16 cellular contexts compared by ENCODE assay signal in the genomic region with DNA sequence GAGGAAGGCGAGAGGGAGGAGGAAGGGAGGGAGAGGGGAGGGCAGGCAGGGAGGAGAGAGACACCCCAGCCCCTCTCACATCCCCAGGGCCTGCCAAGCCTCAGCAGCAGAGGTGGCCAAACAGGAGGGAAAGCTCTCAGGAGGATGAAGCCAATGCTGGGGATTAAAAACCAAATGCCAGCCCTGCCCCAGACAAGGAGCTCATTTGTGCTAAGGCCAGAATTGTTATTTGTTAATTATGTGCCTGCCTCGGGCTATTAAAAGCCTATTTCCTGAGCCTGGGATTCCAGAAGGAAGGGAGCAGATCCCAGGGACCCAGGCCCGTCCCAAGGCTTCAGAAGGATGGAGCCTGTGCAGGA. TPM values are rescaled to one million over a fixed set of nuclear protein-coding genes. Genes with fewer than 3 reads are reported as not detected.
DNase-seq lines count a peak whose midpoint lies in the region; ATAC-seq and TF ChIP-seq lines count a peak whose summit lies in the region.
"Had no signal": no experiment of that assay in that cellular context is flagged by ENCODE, and none has a peak within 500 bp of the region (broad histone marks: within the 10 kb centered on the region; RNA-seq: fewer than 3 reads in every experiment).

No MANE protein-coding gene starts in this region.

- POLR2A ChIA-PET in A673 (lab: Charles Lee; ENCODE audit: low non-redundant PET): no interaction called here

- H3K36me3 ChIP-seq in A673 (ENCODE audit: insufficient read depth, low read length, poor library complexity, severe bottlenecking) (no peaks in the 10 kb centered on the region), Karpas-422 (ENCODE audit: insufficient read depth, low read length) (no peaks in the 10 kb centered on the region)
- H3K36me3 ChIP-seq: SJSA1, transverse colon had no signal

- H3K27ac ChIP-seq in A673 (ENCODE audit: low read depth, low read length, poor library complexity, severe bottlenecking): no peak overlapping the region
- H3K27ac ChIP-seq in foreskin keratinocyte: peak overlapping the region; percentile 60
- no peak overlapping the region for H3K27ac ChIP-seq in Karpas-422 (ENCODE audit: low read length)
- H3K27ac ChIP-seq: SJSA1, transverse colon had no signal

- intact Hi-C loops in A673 (cut with micrococcal nuclease; ENCODE audit: unreplicated experiment): loop anchor here (5.0 to 10.0 kb wide), 3 partner anchors 324 to 602 kb away; a partner anchor contains a TSS

- TF ChIP-seq CTCF in A673 (conservative IDR thresholded peaks at IDR 0.05; ENCODE audit: low read depth, low read length) (no peak), foreskin keratinocyte (conservative IDR thresholded peaks at IDR 0.05) (no peak)

- H3K9me3 ChIP-seq in A673 (ENCODE audit: low read depth, low read length, poor library complexity, severe bottlenecking) (peaks cover 3% of the 10 kb centered on the region), Karpas-422 (ENCODE audit: low read length) (peaks cover 4% of the 10 kb centered on the region; the same call in 1 of the 2 replicates)
- H3K9me3 ChIP-seq: transverse colon had no signal

- H3K4me1 ChIP-seq in A673 (ENCODE audit: insufficient read depth, low read length, poor library complexity, severe bottlenecking) (peaks cover 23% of the 10 kb centered on the region), foreskin keratinocyte (peaks cover 26% of the 10 kb centered on the region), Karpas-422 (ENCODE audit: low read length) (no peaks in the 10 kb centered on the region)
- H3K4me1 ChIP-seq: SJSA1 had no signal

- H3K27me3 ChIP-seq in A673 (replicated peaks; ENCODE audit: insufficient read depth, low read depth, low read length, poor library complexity) (no peaks in the 10 kb centered on the region), foreskin keratinocyte (no peaks in the 10 kb centered on the region), Karpas-422 (ENCODE audit: low read length) (no peaks in the 10 kb centered on the region)
- H3K27me3 ChIP-seq: SJSA1, transverse colon had no signal

- H4K20me1 ChIP-seq in Karpas-422 (ENCODE audit: insufficient read depth, low read depth, low read length): peaks cover 4% of the 10 kb centered on the region; the same call in 1 of the 2 replicates

- no peak overlapping the region for H3K9ac ChIP-seq in Karpas-422 (ENCODE audit: low read length)

- no TSS peak for BruUV-seq in A673 (replicated peaks; lab: Mats Ljungman, UMichigan)

- no peaks in the 10 kb centered on the region for H3K9me2 ChIP-seq in Karpas-422 (replicated peaks; ENCODE audit: insufficient read depth, low read length)

- no peak overlapping the region for H2AFZ ChIP-seq in Karpas-422 (ENCODE audit: low read length)

- ATAC-seq in foreskin keratinocyte (no peak), HG03139 (IDR thresholded peaks at IDR 0.05; ENCODE audit: unreplicated experiment) (no peak)
- ATAC-seq: activated CD8-positive, alpha-beta T cell treated with anti-CD3 and anti-CD28 coated beads for 36 hours; HCT116 had no signal

- H3K79me2 ChIP-seq in Karpas-422 (ENCODE audit: low read length): no peaks in the 10 kb centered on the region

- no peak overlapping the region for H3K4me3 ChIP-seq in A673 (ENCODE audit: low read depth, low read length, poor library complexity, severe bottlenecking)
- no peak overlapping the region for H3K4me3 ChIP-seq in Karpas-422 (ENCODE audit: low read length)
- H3K4me3 ChIP-seq: SJSA1, skin epidermis, transverse colon had no signal

- DNase-seq in A673 (ENCODE audit: low spot score) (peak; percentile 50), EH (ENCODE audit: low read depth) (peak; percentile 8), NCI-H82 treated with DMSO at 0.1 percent for 48 hours (lab: John Stamatoyannopoulos, UW; ENCODE audit: unreplicated experiment) (peak; percentile 11), foreskin keratinocyte (no peak), Karpas-422 (no peak), CD1c-positive myeloid dendritic cell (ENCODE audit: extremely low spot score) (no peak), middle frontal gyrus (ENCODE audit: extremely low spot score, low spot score) (no peak)
- DNase-seq: activated CD8-positive, alpha-beta T cell treated with anti-CD3 and anti-CD28 coated beads for 36 hours; immature natural killer cell; NCI-H1930; transverse colon had no signal

- no peak overlapping the region for H3K4me2 ChIP-seq in Karpas-422 (ENCODE audit: low read depth, low read length, poor library complexity, severe bottlenecking)

- CTCF ChIA-PET in A673 (lab: Charles Lee): interaction anchor here (0.6 to 1.9 kb wide), 2 partner anchors 101 to 240 kb away, joined by 4 to 7 read pairs; no protein-coding TSS in a partner anchor

RNA-seq across cellular contexts. Expression of a gene that starts 27.9 kb away (rescaled TPM):
- total RNA-seq in A673 (2021) (70.5 and 71.9 TPM in 2 replicates), foreskin keratinocyte (27.1 and 28.4 TPM in 2 replicates)
- polyA plus RNA-seq in foreskin keratinocyte: 37.7 and 37.8 TPM in 2 replicates
- total RNA-seq in Karpas-422 (2014; rRNA removed; shearing (Covaris generic); ENCODE audit: low replicate concordance): 10.4 and 14.2 TPM in 2 replicates

RNA-seq across cellular contexts. Expression of a gene that starts 34.2 kb away (rescaled TPM):
- total RNA-seq in A673 (2021) (3.8 and 5.9 TPM in 2 replicates), foreskin keratinocyte (91.8 and 94.7 TPM in 2 replicates)
- 145 and 164 TPM in 2 replicates for polyA plus RNA-seq in foreskin keratinocyte
- total RNA-seq in Karpas-422 (2014; rRNA removed; shearing (Covaris generic); ENCODE audit: low replicate concordance): 13.3 and 24.5 TPM in 2 replicates
- total RNA-seq: activated T-helper 1 cell treated with anti-CD3 and anti-CD28 coated beads, Interleukin-12 subunit alpha, Interleukin-12 subunit beta, Interleukin-2, Interleukin-4 antibody, amounts not matched to agents 30 ng/mL and 10 ng/mL and 1 ng/mL, durations not matched to agents 14 hours and 24 hours and 36 hours had no signal

Comparison
In these comparisons a context has a peak if more than half of its experiments do, and no peak if none do; other contexts are left out.
1. DNase-seq: peak in A673 (single experiment), EH (single experiment) and NCI-H82 treated with DMSO at 0.1 percent for 48 hours (single experiment); none in foreskin keratinocyte (0 of 2), Karpas-422 (single experiment), CD1c-positive myeloid dendritic cell (single experiment) and middle frontal gyrus (single experiment).